27 cellular contexts compared by ENCODE assay signal in the genomic region with DNA sequence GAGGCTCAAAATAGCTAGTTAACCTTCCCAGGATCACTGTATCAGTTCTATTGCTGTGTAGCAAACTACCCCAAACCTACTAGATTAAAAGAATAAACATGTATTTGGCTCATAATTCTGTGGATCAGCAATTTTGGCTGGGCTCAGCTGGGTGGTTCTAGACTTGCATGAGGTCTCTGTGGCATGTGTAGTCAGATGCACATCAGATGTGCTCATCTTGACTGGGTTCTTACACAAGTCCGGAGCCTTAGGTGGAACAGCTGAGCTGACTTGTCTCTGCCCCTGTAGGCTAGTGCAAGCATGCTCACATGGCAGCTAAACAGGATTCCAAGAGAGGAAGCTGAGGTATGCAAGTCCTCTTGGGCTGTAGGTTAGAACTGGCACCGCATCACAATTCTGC.
"Had no signal": no experiment of that assay in that cellular context is flagged by ENCODE, and none has a peak within 500 bp of the region (broad histone marks: within the 10 kb centered on the region; RNA-seq: fewer than 3 reads in every experiment).

No MANE protein-coding gene starts in this region.

- ATAC-seq: activated CD8-positive, alpha-beta memory T cell treated with anti-CD3 and anti-CD28 coated beads, Interleukin-2, amount 10 ng/mL, durations not matched to agents 7 days and 5 days; activated naive CD8-positive, alpha-beta T cell treated with anti-CD3 and anti-CD28 coated beads, Interleukin-2, amount 50 U/mL, for 24 hours; gastroesophageal sphincter; mucosa of descending colon; pancreas; psoas muscle; stimulated activated naive CD8-positive, alpha-beta T cell treated with anti-CD3 and anti-CD28 coated beads, Interleukin-15, Interleukin-2, amounts not matched to agents 100 U/mL and 50 U/mL, for 24 hours; upper lobe of right lung had no signal

- H3K36me3 Mint-ChIP-seq: activated CD8-positive, alpha-beta memory T cell treated with anti-CD3 and anti-CD28 coated beads, Interleukin-2, amount 10 ng/mL, durations not matched to agents 7 days and 5 days; brain; memory B cell had no signal

- H3K9me3 Mint-ChIP-seq: activated CD4-positive, alpha-beta memory T cell treated with anti-CD3 and anti-CD28 coated beads, Interleukin-2, amount 10 ng/mL, durations not matched to agents 7 days and 5 days; nephron progenitor cell had no signal

- FAIRE-seq: pancreas had no signal

- H3K36me3 ChIP-seq: esophagus muscularis mucosa, gastroesophageal sphincter, pancreas, right atrium auricular region, thyroid gland, upper lobe of right lung had no signal

- H3K4me1 ChIP-seq: esophagus muscularis mucosa, gastroesophageal sphincter, pancreas, psoas muscle, right atrium auricular region, thyroid gland, upper lobe of right lung had no signal

- H3K4me1 Mint-ChIP-seq: activated CD4-positive, alpha-beta memory T cell treated with anti-CD3 and anti-CD28 coated beads, Interleukin-2, amount 10 ng/mL, durations not matched to agents 7 days and 5 days; activated CD8-positive, alpha-beta memory T cell treated with anti-CD3 and anti-CD28 coated beads, Interleukin-2, amount 10 ng/mL, durations not matched to agents 7 days and 5 days; activated naive CD8-positive, alpha-beta T cell treated with anti-CD3 and anti-CD28 coated beads, Interleukin-2, amount 50 U/mL, for 24 hours; brain; memory B cell; nephron progenitor cell had no signal

- H3K27me3 ChIP-seq: esophagus muscularis mucosa, gastroesophageal sphincter, pancreas, right atrium auricular region, thyroid gland had no signal

- H3K9me3 ChIP-seq: mucosa of descending colon, pancreas, psoas muscle, thyroid gland, upper lobe of right lung had no signal

- H3K4me3 ChIP-seq: esophagus muscularis mucosa, gastroesophageal sphincter, mucosa of descending colon, pancreas, psoas muscle, right atrium auricular region, thyroid gland, upper lobe of right lung had no signal

- H3K27ac ChIP-seq: esophagus muscularis mucosa, gastroesophageal sphincter, pancreas, psoas muscle, right atrium auricular region, thyroid gland, upper lobe of right lung had no signal

- H3K27ac Mint-ChIP-seq: activated CD4-positive, alpha-beta memory T cell treated with anti-CD3 and anti-CD28 coated beads, Interleukin-2, amount 10 ng/mL, durations not matched to agents 7 days and 5 days; activated CD8-positive, alpha-beta memory T cell treated with anti-CD3 and anti-CD28 coated beads, Interleukin-2, amount 10 ng/mL, durations not matched to agents 7 days and 5 days; activated naive CD8-positive, alpha-beta T cell treated with anti-CD3 and anti-CD28 coated beads, Interleukin-2, amount 50 U/mL, for 24 hours; brain; memory B cell; nephron progenitor cell had no signal

- H3K4me3 Mint-ChIP-seq: activated CD4-positive, alpha-beta memory T cell treated with anti-CD3 and anti-CD28 coated beads, Interleukin-2, amount 10 ng/mL, durations not matched to agents 7 days and 5 days; activated CD8-positive, alpha-beta memory T cell treated with anti-CD3 and anti-CD28 coated beads, Interleukin-2, amount 10 ng/mL, durations not matched to agents 7 days and 5 days; activated naive CD8-positive, alpha-beta T cell treated with anti-CD3 and anti-CD28 coated beads, Interleukin-2, amount 50 U/mL, for 24 hours; brain; memory B cell; nephron progenitor cell had no signal

- DNase-seq: activated CD4-positive, alpha-beta memory T cell treated with anti-CD3 and anti-CD28 coated beads, Interleukin-2, amount 10 ng/mL, durations not matched to agents 7 days and 5 days; activated CD4-positive, alpha-beta T cell treated with anti-CD3 and anti-CD28 coated beads for 48 hours; activated CD4-positive, CD25-positive, alpha-beta regulatory T cell; activated CD8-positive, alpha-beta memory T cell treated with anti-CD3 and anti-CD28 coated beads, Interleukin-2, amount 10 ng/mL, durations not matched to agents 7 days and 5 days; activated gamma-delta T cell; activated naive CD4-positive, alpha-beta T cell treated with anti-CD3 and anti-CD28 coated beads, Interleukin-2, amount 50 U/mL, for 16 hours; activated naive CD8-positive, alpha-beta T cell treated with anti-CD3 and anti-CD28 coated beads, Interleukin-2, amount 50 U/mL, for 24 hours; activated T-cell treated with anti-CD3 and anti-CD28 coated beads for 4 hours; central memory CD4-positive, alpha-beta T cell; effector memory CD4-positive, alpha-beta T cell; head of caudate nucleus; hypothalamus; mucosa of descending colon; nephron progenitor cell; pancreas; psoas muscle; stimulated activated CD4-positive, alpha-beta T cell treated with anti-CD3 and anti-CD28 coated beads, Interleukin-12 subunit alpha, Interleukin-12 subunit beta, amount 100 ng/mL, for 4 hours; stimulated activated CD4-positive, alpha-beta T cell treated with anti-CD3 and anti-CD28 coated beads, Interleukin-4, amount 100 ng/mL, for 4 hours; stimulated activated naive CD8-positive, alpha-beta T cell treated with anti-CD3 and anti-CD28 coated beads, Interleukin-15, Interleukin-2, amounts not matched to agents 100 U/mL and 50 U/mL, for 24 hours; T-helper 9 cell; thyroid gland; upper lobe of right lung had no signal
